8 cellular contexts compared by ENCODE assay signal in the genomic region with DNA sequence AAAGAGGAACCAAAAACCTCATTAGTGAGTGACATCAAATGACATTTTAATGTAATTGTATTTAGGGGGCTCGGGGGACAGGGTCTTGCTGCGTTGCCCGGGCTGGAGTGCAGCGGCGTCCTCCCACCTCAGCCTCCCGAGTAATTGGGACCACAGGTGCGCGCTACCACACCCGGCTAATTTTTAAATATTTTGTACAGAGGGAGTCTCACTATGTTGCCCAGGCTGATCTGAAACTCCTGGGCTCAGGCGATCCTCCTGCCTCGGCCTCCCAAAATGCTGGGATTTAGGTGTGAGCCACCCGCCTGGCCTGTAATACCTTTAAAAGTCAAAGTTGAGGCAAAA. TPM values are rescaled to one million over a fixed set of nuclear protein-coding genes. Genes with fewer than 3 reads are reported as not detected.
DNase-seq lines count a peak whose midpoint lies in the region; ATAC-seq and TF ChIP-seq lines count a peak whose summit lies in the region.

No MANE protein-coding gene starts in this region.

- WGBS in GM23248 (ENCODE audit: low coverage in 1 of 2, low lambda C conversion rate in 2 of 2, missing lambda C conversion rate in 2 of 2), 2 experiments: 32 to 48% methylated on average over 12 of the region's 12 CpGs
- WGBS in right cardiac atrium: 56% methylated on average over 12 of the region's 12 CpGs

- H3K9me2 ChIP-seq in GM23248 (ENCODE audit: insufficient read depth): no peaks in the 10 kb centered on the region

- in situ Hi-C loops in GM23248 (cut with MboI): no loop called here

- intact Hi-C loops in right cardiac atrium (cut with DNase I): no loop called here

- 0 out of 2 replicates have a peak, but pooled peaks cover 3% of the 10 kb centered on the region for H3K4me1 ChIP-seq in GM23248 (ENCODE audit: insufficient read depth)
- no peaks in the 10 kb centered on the region for H3K4me1 ChIP-seq in right cardiac atrium (ENCODE audit: control insufficient read depth, insufficient read depth, low read length)
- H3K4me1 ChIP-seq in skeletal muscle tissue (ENCODE audit: control insufficient read depth in 3 of 3, insufficient read depth in 3 of 3, low read length in 3 of 3): peaks cover 10 to 11% (median 11%) of the 10 kb centered on the region in 3 donors

- peaks cover 39% of the 10 kb centered on the region for H3K79me2 ChIP-seq in GM23248 (ENCODE audit: insufficient read depth)

- peak overlapping the region; percentile 81 for H3K9ac ChIP-seq in GM23248
- peak overlapping the region; percentile 88 to 93 (median 91) for H3K9ac ChIP-seq in skeletal muscle tissue (ENCODE audit: low read depth in 1 of 3, low read length in 3 of 3)

- peak overlapping the region; percentile 93 for H2AFZ ChIP-seq in GM23248

- no peak for ATAC-seq in right cardiac atrium

- H3K27me3 ChIP-seq in GM23248 (replicated peaks; ENCODE audit: insufficient read depth): no peaks in the 10 kb centered on the region
- H3K27me3 ChIP-seq in right cardiac atrium (ENCODE audit: control insufficient read depth, insufficient read depth): no peaks in the 10 kb centered on the region
- H3K27me3 ChIP-seq in skeletal muscle tissue (ENCODE audit: control insufficient read depth in 3 of 3, insufficient read depth in 3 of 3, low read length in 3 of 3): no peaks in the 10 kb centered on the region

- H3K4me2 ChIP-seq in GM23248 (ENCODE audit: unreplicated experiment): peak overlapping the region; percentile 86

- no peaks in the 10 kb centered on the region for H4K20me1 ChIP-seq in GM23248 (ENCODE audit: insufficient read depth)

- no peak for TF ChIP-seq CTCF in VCaP (conservative IDR thresholded peaks at IDR 0.05)

- H3K9me3 ChIP-seq in GM23248 (ENCODE audit: low read depth) (no peaks in the 10 kb centered on the region), right cardiac atrium (ENCODE audit: control insufficient read depth, low read length) (no peaks in the 10 kb centered on the region), skeletal muscle tissue (ENCODE audit: control insufficient read depth in 3 of 3, low read length in 3 of 3) (no peaks in the 10 kb centered on the region)

- H3K4me3 ChIP-seq in GM23248: peak overlapping the region; percentile 87
- peak overlapping the region; percentile 64 for H3K4me3 ChIP-seq in right cardiac atrium (ENCODE audit: low read length)
- H3K4me3 ChIP-seq in skeletal muscle tissue (ENCODE audit: low read length in 3 of 3): peak overlapping the region; percentile 84 to 94 (median 89)

- H3F3A ChIP-seq in GM23248 (ENCODE audit: insufficient read depth): peaks cover 4% of the 10 kb centered on the region; the same call in 1 of the 2 replicates

- peaks cover 16% of the 10 kb centered on the region; the same call in 1 of the 2 replicates for H3K36me3 ChIP-seq in GM23248 (ENCODE audit: low read depth)
- H3K36me3 ChIP-seq in skeletal muscle tissue (ENCODE audit: control insufficient read depth in 3 of 3, insufficient read depth in 3 of 3, low read length in 3 of 3): peaks cover 39 to 47% (median 43%) of the 10 kb centered on the region in 3 donors

- H3K27ac ChIP-seq in GM23248: no peak overlapping the region
- peak overlapping the region; percentile 74; the same call in 1 of the 2 replicates for H3K27ac ChIP-seq in VCaP
- H3K27ac ChIP-seq in right cardiac atrium (ENCODE audit: low read length): no peak overlapping the region
- peak overlapping the region; percentile 51 for H3K27ac ChIP-seq in skeletal muscle tissue (ENCODE audit: low read depth, low read length)

- DNase-seq in GM23248 (no peak), right cardiac atrium (no peak), SIG-M5 treated with dmso at 0.1 percent for 504 hours (lab: John Stamatoyannopoulos, UW; ENCODE audit: unreplicated experiment) (no peak), DMS 273 (lab: John Stamatoyannopoulos, UW; ENCODE audit: unreplicated experiment) (no peak), superior temporal gyrus (ENCODE audit: extremely low spot score) (no peak), mucosa of gallbladder (ENCODE audit: low spot score) (no peak)

RNA-seq across cellular contexts. Expression of gene SNRNP25, which starts 0.6 kb away (rescaled TPM):
- 12.1 and 17.6 TPM in 2 replicates for total RNA-seq in GM23248 (2014; rRNA removed; shearing (Covaris generic))
- 30.4 and 31.5 TPM in 2 replicates for polyA plus RNA-seq in GM23248 (2016; fragmentation: Nextera tagmentation; extraction: Ambion mirVana)
- 10 to 100 TPM; 54.8 to 71.4 (median 62.3) TPM for total RNA-seq in right cardiac atrium
- polyA plus RNA-seq in right cardiac atrium: 108 TPM
- total RNA-seq in skeletal muscle tissue: 16.2 TPM
- total RNA-seq in mucosa of gallbladder: 21.5 TPM

RNA-seq across cellular contexts. Expression of gene POLR3K, which starts 0.8 kb away (rescaled TPM):
- 2.2 and 5.2 TPM in 2 replicates for total RNA-seq in GM23248 (2014; rRNA removed; shearing (Covaris generic))
- polyA plus RNA-seq in GM23248 (2016; fragmentation: Nextera tagmentation; extraction: Ambion mirVana) (16.0 and 17.2 TPM in 2 replicates), right cardiac atrium (11.2 TPM)
- total RNA-seq in right cardiac atrium (10 to 100 TPM in 3 of 4 donors, 1 to 10 TPM in 1; 9.8 to 13.4 (median 11.6) TPM), skeletal muscle tissue (4.2 TPM), mucosa of gallbladder (12.7 TPM)

RNA-seq across cellular contexts. Expression of gene RHBDF1, which starts 18.2 kb away (rescaled TPM):
- 54.6 and 61.7 TPM in 2 replicates for total RNA-seq in GM23248 (2014; rRNA removed; shearing (Covaris generic))
- polyA plus RNA-seq in GM23248 (2016; fragmentation: Nextera tagmentation; extraction: Ambion mirVana): 62.2 and 62.6 TPM in 2 replicates
- total RNA-seq in right cardiac atrium: 10 to 100 TPM; 20.4 to 26.7 (median 24.2) TPM
- 29.6 TPM for polyA plus RNA-seq in right cardiac atrium
- 19.8 TPM for total RNA-seq in skeletal muscle tissue
- 50.6 TPM for total RNA-seq in mucosa of gallbladder

RNA-seq across cellular contexts. Expression of gene MPG, which starts 23.8 kb away (rescaled TPM):
- total RNA-seq in GM23248 (2014; rRNA removed; shearing (Covaris generic)): 127 and 222 TPM in 2 replicates
- 132 and 134 TPM in 2 replicates for polyA plus RNA-seq in GM23248 (2016; fragmentation: Nextera tagmentation; extraction: Ambion mirVana)
- 10 to 100 TPM; 31.8 to 39.3 (median 37.9) TPM for total RNA-seq in right cardiac atrium
- polyA plus RNA-seq in right cardiac atrium: 56.8 TPM
- 72.0 TPM for total RNA-seq in skeletal muscle tissue
- 48.8 TPM for total RNA-seq in mucosa of gallbladder

Comparison
In these comparisons a context has a peak if more than half of its experiments do, and no peak if none do; other contexts are left out.
1. H3K27ac ChIP-seq: peak in VCaP (single experiment) and skeletal muscle tissue (single experiment); none in GM23248 (single experiment) and right cardiac atrium (single experiment).
2. Peak in every context shown above with its lines, with median percentiles within 50 percentile points of each other: H3K4me3 ChIP-seq.